22 cellular contexts compared by ENCODE assay signal in genomic region chr3:89180334-89180733, GRCh38.
DNase-seq lines count a peak whose midpoint lies in the region; TF ChIP-seq lines count a peak whose summit lies in the region.
"Had no signal": no experiment of that assay in that cellular context is flagged by ENCODE, and none has a peak within 500 bp of the region (broad histone marks: within the 10 kb centered on the region; RNA-seq: fewer than 3 reads in every experiment).

No MANE protein-coding gene starts in this region.

- H3K36me3 ChIP-seq in SJCRH30: no peaks in the 10 kb centered on the region
- H3K36me3 ChIP-seq in smooth muscle cell (ENCODE audit: low read depth): no peaks in the 10 kb centered on the region

- H2AFZ ChIP-seq in smooth muscle cell (ENCODE audit: low read depth): peak overlapping the region; percentile 4
- H2AFZ ChIP-seq: GM23248 had no signal

- H3K4me3 ChIP-seq in SJCRH30 (0 out of 2 replicates have a peak overlapping the region, but pooled peaks have one; percentile 15), epithelial cell of esophagus (ENCODE audit: low read length) (no peak overlapping the region), smooth muscle cell (no peak overlapping the region)
- H3K4me3 ChIP-seq: GM23248 had no signal

- H3K4me3 Mint-ChIP-seq in CD14-positive monocyte: no peak overlapping the region
- H3K4me3 Mint-ChIP-seq: activated CD4-positive, alpha-beta memory T cell treated with anti-CD3 and anti-CD28 coated beads for 36 hours; activated naive CD8-positive, alpha-beta T cell treated with anti-CD3 and anti-CD28 coated beads for 36 hours; activated T-cell treated with anti-CD3 and anti-CD28 coated beads, Interleukin-2, amount 50 U/mL, for 72 hours; central memory CD8-positive, alpha-beta T cell; endodermal cell; naive thymus-derived CD8-positive, alpha-beta T cell; stimulated activated naive B cell treated with anti-CD40 and anti-IgM and Interleukin-4, amounts not matched to agents 10 μg/mL and 1 μg/mL and 100 μg/mL, for 72 hours; type B pancreatic cell had no signal

- TF ChIP-seq CTCF in epithelial cell of esophagus (IDR thresholded peaks at IDR 0.05; ENCODE audit: insufficient read depth, low read depth, low read length, missing control alignments): no peak
- no peak for TF ChIP-seq CTCF in smooth muscle cell (IDR thresholded peaks at IDR 0.05; ENCODE audit: borderline replicate concordance, insufficient read depth, poor library complexity, severe bottlenecking)
- no peak for TF ChIP-seq CTCF in CD14-positive monocyte (IDR thresholded peaks at IDR 0.05)

- H3K27me3 Mint-ChIP-seq in CD14-positive monocyte (ENCODE audit: low read depth in 3 of 3): no peaks in the 10 kb centered on the region
- H3K27me3 Mint-ChIP-seq: activated CD4-positive, alpha-beta memory T cell treated with anti-CD3 and anti-CD28 coated beads for 36 hours; activated naive CD8-positive, alpha-beta T cell treated with anti-CD3 and anti-CD28 coated beads for 36 hours; central memory CD8-positive, alpha-beta T cell; naive thymus-derived CD8-positive, alpha-beta T cell; stimulated activated naive B cell treated with anti-CD40 and anti-IgM and Interleukin-4, amounts not matched to agents 10 μg/mL and 1 μg/mL and 100 μg/mL, for 72 hours; type B pancreatic cell had no signal

- H3K9me3 Mint-ChIP-seq in CD14-positive monocyte: no peaks in the 10 kb centered on the region
- H3K9me3 Mint-ChIP-seq: activated CD4-positive, alpha-beta memory T cell treated with anti-CD3 and anti-CD28 coated beads for 36 hours; activated T-cell treated with anti-CD3 and anti-CD28 coated beads, Interleukin-2, amount 50 U/mL, for 72 hours; endodermal cell; stimulated activated naive B cell treated with anti-CD40 and anti-IgM and Interleukin-4, amounts not matched to agents 10 μg/mL and 1 μg/mL and 100 μg/mL, for 72 hours; type B pancreatic cell had no signal

- H3K9me3 ChIP-seq in SJCRH30 (replicated peaks) (no peaks in the 10 kb centered on the region), smooth muscle cell (replicated peaks; ENCODE audit: low read depth) (no peaks in the 10 kb centered on the region)

- no peak overlapping the region for H3K27ac Mint-ChIP-seq in CD14-positive monocyte
- H3K27ac Mint-ChIP-seq: activated CD4-positive, alpha-beta memory T cell treated with anti-CD3 and anti-CD28 coated beads for 36 hours; activated naive CD8-positive, alpha-beta T cell treated with anti-CD3 and anti-CD28 coated beads for 36 hours; activated T-cell treated with anti-CD3 and anti-CD28 coated beads, Interleukin-2, amount 50 U/mL, for 72 hours; endodermal cell; naive thymus-derived CD8-positive, alpha-beta T cell; stimulated activated naive B cell treated with anti-CD40 and anti-IgM and Interleukin-4, amounts not matched to agents 10 μg/mL and 1 μg/mL and 100 μg/mL, for 72 hours had no signal

- 45% methylated on average over 2 of the region's 2 CpGs for WGBS in smooth muscle cell (ENCODE audit: low lambda C conversion rate)

- H3K4me1 ChIP-seq in SJCRH30 (peaks cover 21% of the 10 kb centered on the region), smooth muscle cell (ENCODE audit: low read depth) (peaks cover 8% of the 10 kb centered on the region)

- H3K27ac ChIP-seq in SJCRH30: peak overlapping the region; percentile 23; the same call in 1 of the 2 replicates
- no peak overlapping the region for H3K27ac ChIP-seq in smooth muscle cell (ENCODE audit: low read depth)
- H3K27ac ChIP-seq: GM23248, VCaP had no signal

- H3K4me2 ChIP-seq in smooth muscle cell: no peak overlapping the region

- no peaks in the 10 kb centered on the region for H3F3A ChIP-seq in smooth muscle cell (ENCODE audit: low read depth)

- H3K27me3 ChIP-seq in SJCRH30 (no peaks in the 10 kb centered on the region), smooth muscle cell (ENCODE audit: low read depth) (no peaks in the 10 kb centered on the region)

- DNase-seq in SHP77 treated with DMSO at 0.1 percent for 48 hours (lab: John Stamatoyannopoulos, UW) (peak; percentile 6), SHP77 (lab: John Stamatoyannopoulos, UW) (no peak), SJCRH30 (peak in 1 of 2 experiments; percentile 46), epithelial cell of esophagus (ENCODE audit: low read depth) (peak; percentile 29), smooth muscle cell (lab: John Stamatoyannopoulos, UW; ENCODE audit: unreplicated experiment) (no peak), MV-4-11 (lab: John Stamatoyannopoulos, UW) (no peak), AML-193 (lab: John Stamatoyannopoulos, UW) (no peak), CD14-positive monocyte (ENCODE audit: low spot score) (no peak)
- DNase-seq: activated CD4-positive, alpha-beta memory T cell treated with anti-CD3 and anti-CD28 coated beads for 36 hours; activated naive CD8-positive, alpha-beta T cell treated with anti-CD3 and anti-CD28 coated beads for 36 hours; activated T-cell treated with anti-CD3 and anti-CD28 coated beads, Interleukin-2, amount 50 U/mL, for 72 hours; COR-L47; endodermal cell; foreskin fibroblast; GM23248; naive thymus-derived CD8-positive, alpha-beta T cell; NCI-H446 treated with DMSO at 0.1 percent for 48 hours; small intestine; stimulated activated naive B cell treated with anti-CD40 and anti-IgM and Interleukin-4, amounts not matched to agents 10 μg/mL and 1 μg/mL and 100 μg/mL, for 72 hours had no signal

- no peaks in the 10 kb centered on the region for H4K20me1 ChIP-seq in smooth muscle cell (ENCODE audit: low read depth)

- intact Hi-C loops in CD14-positive monocyte (cut with micrococcal nuclease): no loop called here

- no peaks in the 10 kb centered on the region for H3K79me2 ChIP-seq in smooth muscle cell (ENCODE audit: low read depth)

- no peaks in the 10 kb centered on the region for H3K36me3 Mint-ChIP-seq in CD14-positive monocyte
- H3K36me3 Mint-ChIP-seq: activated CD4-positive, alpha-beta memory T cell treated with anti-CD3 and anti-CD28 coated beads for 36 hours; activated naive CD8-positive, alpha-beta T cell treated with anti-CD3 and anti-CD28 coated beads for 36 hours; naive thymus-derived CD8-positive, alpha-beta T cell; stimulated activated naive B cell treated with anti-CD40 and anti-IgM and Interleukin-4, amounts not matched to agents 10 μg/mL and 1 μg/mL and 100 μg/mL, for 72 hours; type B pancreatic cell had no signal

- H3K4me1 Mint-ChIP-seq in CD14-positive monocyte: no peaks in the 10 kb centered on the region
- H3K4me1 Mint-ChIP-seq: activated naive CD8-positive, alpha-beta T cell treated with anti-CD3 and anti-CD28 coated beads for 36 hours; central memory CD8-positive, alpha-beta T cell; stimulated activated naive B cell treated with anti-CD40 and anti-IgM and Interleukin-4, amounts not matched to agents 10 μg/mL and 1 μg/mL and 100 μg/mL, for 72 hours had no signal

- H3K9ac ChIP-seq in smooth muscle cell (ENCODE audit: low read depth): no peak overlapping the region
- H3K9ac ChIP-seq: GM23248 had no signal

Comparison
In these comparisons a context has a peak if more than half of its experiments do, and no peak if none do; other contexts are left out.
1. DNase-seq: peak in SHP77 treated with DMSO at 0.1 percent for 48 hours (single experiment) and epithelial cell of esophagus (single experiment); none in SHP77 (0 of 2), smooth muscle cell (single experiment), MV-4-11 (single experiment), AML-193 (0 of 2) and CD14-positive monocyte (single experiment).